ENCODE assay signal across 1 cellular context in genomic region chr2:48826986-48827385, GRCh38.
A peak's percentile ranks its signal among the peaks of the same experiment; 100 is the strongest.
TF ChIP-seq lines count a peak whose summit lies in the region.

No MANE protein-coding gene starts in this region.

TF ChIP-seq in HepG2, 621 proteins besides CTCF, POLR2A, EP300 and RAD21 (continued from another document):
- TF ChIP-seq ZNF142 (CRISPR knock-in tag; IDR thresholded peaks at IDR 0.05): no peak
- TF ChIP-seq PLRG1 (conservative IDR thresholded peaks at IDR 0.05): no peak
- no peak for TF ChIP-seq ZNF282 (IDR thresholded peaks at IDR 0.05; ENCODE audit: partially characterized antibody)
- 0 out of 2 replicates have a peak, but pooled peaks have one; percentile 9 for TF ChIP-seq HNF4G (IDR thresholded peaks at IDR 0.05; ENCODE audit: borderline replicate concordance, low read depth, low read length)
- no peak for TF ChIP-seq HNF4G (CRISPR knock-in tag; IDR thresholded peaks at IDR 0.05; ENCODE audit: borderline replicate concordance, low read depth)
- TF ChIP-seq SIN3A (IDR thresholded peaks at IDR 0.05; ENCODE audit: borderline replicate concordance, low read depth, low read length): no peak
- TF ChIP-seq FOXJ3 (CRISPR knock-in tag; IDR thresholded peaks at IDR 0.05; ENCODE audit: borderline replicate concordance): no peak
